In the genomic region with DNA sequence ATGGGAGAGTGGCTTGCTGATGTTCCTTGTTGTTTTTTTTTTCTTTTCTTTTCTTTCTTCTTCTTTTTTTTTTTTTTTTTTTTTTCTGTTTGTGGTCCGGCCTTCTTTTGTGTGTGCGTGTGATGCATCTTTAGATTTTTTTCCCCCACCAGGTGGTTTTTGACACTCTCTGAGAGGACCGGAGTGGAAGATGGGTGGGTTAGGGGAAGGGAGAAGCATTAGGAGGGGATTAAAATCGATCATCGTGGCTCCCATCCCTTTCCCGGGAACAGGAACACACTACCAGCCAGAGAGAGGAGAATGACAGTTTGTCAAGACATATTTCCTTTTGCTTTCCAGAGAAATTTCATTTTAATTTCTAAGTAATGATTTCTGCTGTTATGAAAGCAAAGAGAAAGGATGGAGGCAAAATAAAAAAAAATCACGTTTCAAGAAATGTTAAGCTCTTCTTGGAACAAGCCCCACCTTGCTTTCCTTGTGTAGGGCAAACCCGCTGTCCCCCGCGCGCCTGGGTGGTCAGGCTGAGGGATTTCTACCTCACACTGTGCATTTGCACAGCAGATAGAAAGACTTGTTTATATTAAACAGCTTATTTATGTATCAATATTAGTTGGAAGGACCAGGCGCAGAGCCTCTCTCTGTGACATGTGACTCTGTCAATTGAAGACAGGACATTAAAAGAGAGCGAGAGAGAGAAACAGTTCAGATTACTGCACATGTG, we compare ENCODE assay signal across 11 cellular contexts. TPM values are rescaled to one million over a fixed set of nuclear protein-coding genes. Genes with fewer than 3 reads are reported as not detected.
DNase-seq lines count a peak whose midpoint lies in the region; ATAC-seq and TF ChIP-seq lines count a peak whose summit lies in the region.
"Had no signal": no experiment of that assay in that cellular context is flagged by ENCODE, and none has a peak within 500 bp of the region (broad histone marks: within the 10 kb centered on the region; RNA-seq: fewer than 3 reads in every experiment).

No MANE protein-coding gene starts in this region.

- DNase-seq in left ventricle myocardium inferior (no peak), left cardiac atrium (no peak), ascending aorta (ENCODE audit: low spot score in 2 of 2) (no peak), type B pancreatic cell (ENCODE audit: extremely low spot score, unreplicated experiment) (no peak), RPMI8226 (no peak), NCI-H1092 treated with DMSO at 0.1 percent for 48 hours (lab: John Stamatoyannopoulos, UW) (no peak), medulla oblongata (ENCODE audit: extremely low spot score) (no peak)
- DNase-seq: activated naive CD4-positive, alpha-beta T cell treated with Interleukin-2 at 50 U/mL for 16 hours; DMS153; OCI-M1 had no signal

- peaks cover 8% of the 10 kb centered on the region for H3K27me3 ChIP-seq in left ventricle myocardium inferior (ENCODE audit: low read depth)
- no peaks in the 10 kb centered on the region for H3K27me3 ChIP-seq in ascending aorta
- H3K27me3 ChIP-seq in muscle layer of colon (ENCODE audit: control insufficient read depth in 1 of 2, insufficient read depth in 2 of 2, low read length in 2 of 2), result peaks cover 0 to 25% of the 10 kb centered on the region in 2 donors

- no peak overlapping the region for H3K9ac ChIP-seq in muscle layer of colon (ENCODE audit: low read length)

- H3K9me3 ChIP-seq in left ventricle myocardium inferior (replicated peaks) (no peaks in the 10 kb centered on the region), ascending aorta (no peaks in the 10 kb centered on the region), muscle layer of colon (ENCODE audit: low read length) (no peaks in the 10 kb centered on the region)

- H3K27me3 Mint-ChIP-seq in type B pancreatic cell, result peaks cover 83% of the 10 kb centered on the region

- no peak for TF ChIP-seq CTCF in left ventricle myocardium inferior (IDR thresholded peaks at IDR 0.05; ENCODE audit: borderline replicate concordance)
- TF ChIP-seq CTCF in ascending aorta (IDR thresholded peaks at IDR 0.05), result no peak
- TF ChIP-seq CTCF in type B pancreatic cell (conservative IDR thresholded peaks at IDR 0.05), result no peak

- no peaks in the 10 kb centered on the region for H3K9me3 Mint-ChIP-seq in type B pancreatic cell

- H3K36me3 Mint-ChIP-seq in type B pancreatic cell, result peaks cover 4% of the 10 kb centered on the region

- no peak for ATAC-seq in left cardiac atrium

- H3K4me3 Mint-ChIP-seq in type B pancreatic cell, result peak overlapping the region; percentile 74

- no peaks in the 10 kb centered on the region for H3K36me3 ChIP-seq in left ventricle myocardium inferior
- H3K36me3 ChIP-seq in ascending aorta, result no peaks in the 10 kb centered on the region
- H3K36me3 ChIP-seq in muscle layer of colon (ENCODE audit: insufficient read depth, low read length), result no peaks in the 10 kb centered on the region

- H3K4me1 ChIP-seq in left ventricle myocardium inferior, result peaks cover 45% of the 10 kb centered on the region
- no peaks in the 10 kb centered on the region for H3K4me1 ChIP-seq in ascending aorta
- no peaks in the 10 kb centered on the region for H3K4me1 ChIP-seq in muscle layer of colon (ENCODE audit: insufficient read depth, low read length)

- H3K4me3 ChIP-seq in left ventricle myocardium inferior (peak overlapping the region; percentile 77), ascending aorta (peak overlapping the region; percentile 48 to 54), muscle layer of colon (ENCODE audit: low read depth in 1 of 2, low read length in 2 of 2) (peak overlapping the region in 1 of 2 donors; percentile 42)

- H3K27ac ChIP-seq in left ventricle myocardium inferior (replicated peaks), result peak overlapping the region; percentile 95
- H3K27ac ChIP-seq in ascending aorta, result no peak overlapping the region
- peak overlapping the region; percentile 12 for H3K27ac ChIP-seq in muscle layer of colon (ENCODE audit: low read depth, low read length)

- H3K27ac Mint-ChIP-seq in type B pancreatic cell, result no peak overlapping the region

- intact Hi-C loops in left ventricle myocardium inferior (cut with micrococcal nuclease) (no loop called here), left cardiac atrium (cut with DNase I) (loop anchor here (5.0 to 10.0 kb wide), 2 partner anchors 189 to 191 kb away; partner anchors contain the start of genes DCLRE1A (in 1 of the 2) and NHLRC2 (in 1 of the 2)), ascending aorta (cut with DNase I) (no loop called here)

- peaks cover 6% of the 10 kb centered on the region for H3K4me1 Mint-ChIP-seq in type B pancreatic cell (ENCODE audit: unreplicated experiment)

RNA-seq across cellular contexts. Expression of gene ADRB1, which starts 2.2 kb away (rescaled TPM):
- total RNA-seq in left ventricle myocardium inferior, result 35.0 TPM
- 10 to 100 TPM; 53.0 to 60.9 TPM for total RNA-seq in left cardiac atrium
- not detected for total RNA-seq in ascending aorta
- total RNA-seq in type B pancreatic cell (ENCODE audit: low replicate concordance), result 1.4 and 2.0 TPM in 2 replicates

Comparison
In these comparisons a context has a peak if more than half of its experiments do, and no peak if none do; other contexts are left out.
1. intact Hi-C loops: an anchor here in left cardiac atrium (5.0 to 10.0 kb wide); none called in left ventricle myocardium inferior and ascending aorta.
2. H3K27ac ChIP-seq: peak in left ventricle myocardium inferior (single experiment) and muscle layer of colon (single experiment); none in ascending aorta (0 of 2).
3. RNA of gene ADRB1, which starts 2.2 kb away (total RNA-seq): 53.0 to 60.9 TPM in left cardiac atrium and 35.0 TPM in left ventricle myocardium inferior (single experiment); 1.4 to 2.0 TPM in type B pancreatic cell and not detected in ascending aorta (single experiment); every median in the first group is over 10 times any median in the second.